In the genomic region with DNA sequence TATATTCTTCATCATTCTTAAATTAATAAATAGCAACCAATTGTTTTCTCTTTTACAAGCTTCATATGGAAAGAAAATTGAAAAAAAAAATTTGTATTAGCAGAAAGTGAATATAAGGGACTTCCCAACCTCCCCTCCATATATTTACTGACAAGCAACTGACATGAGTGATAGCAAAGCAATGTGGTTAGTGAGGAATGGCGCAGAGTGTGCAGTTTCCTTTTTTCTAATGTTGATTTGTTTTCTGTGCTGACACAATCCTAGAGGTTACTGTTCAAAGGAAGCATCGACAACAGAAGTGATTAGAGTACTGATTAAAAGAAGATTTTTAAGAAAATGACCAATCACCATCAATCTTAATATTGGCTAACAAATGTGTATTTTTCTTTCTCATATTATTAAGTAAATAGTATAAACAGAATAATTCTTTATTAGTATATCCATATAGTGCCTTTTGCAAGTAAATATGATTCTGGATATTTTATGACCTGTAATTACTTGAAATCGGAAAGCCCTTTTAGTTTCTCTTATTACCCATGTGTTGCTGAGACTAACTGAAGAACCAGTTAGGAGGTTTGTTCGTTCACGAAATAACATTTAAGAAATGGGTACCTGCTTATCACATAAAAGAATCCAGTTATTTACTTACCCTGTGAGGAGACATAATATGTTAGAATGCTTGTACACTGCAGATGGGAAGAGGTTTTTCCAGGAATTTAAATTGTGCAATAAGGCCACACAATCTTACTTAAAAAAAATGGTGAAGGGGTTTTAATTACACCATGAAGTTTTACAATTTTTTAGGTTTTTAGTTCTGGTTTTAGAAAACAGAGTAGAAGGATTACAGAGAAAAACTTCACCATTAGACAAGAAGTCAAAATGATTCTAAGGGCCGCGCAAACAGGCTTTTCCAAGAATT, we compare ENCODE assay signal across 1 cellular context.
TF ChIP-seq lines count a peak whose summit lies in the region.

No MANE protein-coding gene starts in this region.

TF ChIP-seq in HepG2, 621 proteins besides CTCF, POLR2A, EP300 and RAD21 (continued from another document):
- TF ChIP-seq ZNF703 (CRISPR knock-in tag; IDR thresholded peaks at IDR 0.05; ENCODE audit: borderline replicate concordance) (no peak), ZBTB20 (CRISPR knock-in tag; IDR thresholded peaks at IDR 0.05; ENCODE audit: borderline replicate concordance, low read depth) (no peak), SRY (CRISPR knock-in tag; IDR thresholded peaks at IDR 0.05) (no peak), ZNF782 (CRISPR knock-in tag; IDR thresholded peaks at IDR 0.05; ENCODE audit: borderline replicate concordance) (no peak), CCDC6 (CRISPR knock-in tag; IDR thresholded peaks at IDR 0.05) (no peak), HDAC6 (IDR thresholded peaks at IDR 0.05; ENCODE audit: low read depth, low read length) (no peak), SP2 (CRISPR knock-in tag; IDR thresholded peaks at IDR 0.05) (no peak), ATF3 (CRISPR knock-in tag; IDR thresholded peaks at IDR 0.05) (no peak), PHB2 (IDR thresholded peaks at IDR 0.05; ENCODE audit: partially characterized antibody) (no peak), ZNF580 (CRISPR knock-in tag; IDR thresholded peaks at IDR 0.05; ENCODE audit: borderline replicate concordance, low read depth) (no peak)
